27 cellular contexts compared by ENCODE assay signal in the genomic region with DNA sequence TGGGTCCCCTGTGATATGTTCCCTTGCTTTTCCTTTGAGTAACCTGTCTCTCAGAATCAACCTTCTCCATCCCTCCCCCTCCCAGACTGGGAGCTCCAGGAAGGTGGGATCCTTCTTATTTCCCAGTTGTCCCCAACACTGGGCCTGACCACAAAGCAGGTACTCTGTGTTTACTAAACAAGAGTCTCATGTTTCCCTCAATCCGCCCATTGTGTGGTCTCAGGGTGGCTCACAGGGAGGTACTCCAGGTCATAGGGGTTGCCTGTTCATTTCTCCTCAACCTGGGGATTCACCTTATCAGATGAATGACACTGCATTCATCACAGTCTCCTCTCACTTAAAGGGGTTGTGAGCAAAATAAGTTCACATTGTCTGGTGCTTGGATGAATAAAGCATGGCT.
"Had no signal": no experiment of that assay in that cellular context is flagged by ENCODE, and none has a peak within 500 bp of the region (broad histone marks: within the 10 kb centered on the region; RNA-seq: fewer than 3 reads in every experiment).

No MANE protein-coding gene starts in this region.

- ATAC-seq: heart right ventricle; left colon; left lung; lower lobe of right lung; right cardiac atrium; sciatic nerve; stimulated activated memory B cell treated with anti-CD40 and anti-IgM and Interleukin-4, amounts not matched to agents 10 μg/mL and 1 μg/mL and 100 μg/mL, for 72 hours; stimulated activated naive CD8-positive, alpha-beta T cell treated with anti-CD3 and anti-CD28 coated beads, Interleukin-15, amount 100 ng/mL, for 72 hours; upper lobe of right lung had no signal

- H2AFZ ChIP-seq: hepatocyte, neural progenitor cell had no signal

- H3K4me1 ChIP-seq: left lung, spleen, upper lobe of right lung had no signal

- H3K27me3 ChIP-seq: heart right ventricle, hepatocyte, left lung, neural progenitor cell, ovary, spleen, testis, thyroid gland, upper lobe of right lung had no signal

- H3K9ac ChIP-seq: neural progenitor cell had no signal

- H3K4me1 Mint-ChIP-seq: naive B cell; nephron; stimulated activated memory B cell treated with anti-CD40 and anti-IgM and Interleukin-4, amounts not matched to agents 10 μg/mL and 1 μg/mL and 100 μg/mL, for 72 hours; stimulated activated naive CD8-positive, alpha-beta T cell treated with anti-CD3 and anti-CD28 coated beads, Interleukin-15, amount 100 ng/mL, for 72 hours had no signal

- H3K36me3 ChIP-seq: heart right ventricle, left lung, lower lobe of right lung, neural progenitor cell, ovary, spleen, thyroid gland, upper lobe of right lung had no signal

- DNase-seq: heart right ventricle; kidney; left colon; left lung; lower lobe of right lung; mammary epithelial cell; mesenchymal stem cell; naive B cell; ovary; retina; right cardiac atrium; small intestine; spleen; stimulated activated CD4-positive, alpha-beta T cell treated with anti-CD3 and anti-CD28 coated beads, Interleukin-4, amount 100 ng/mL, for 24 hours; stimulated activated CD8-positive, alpha-beta memory T cell treated with anti-CD3 and anti-CD28 coated beads, Interleukin-4, amount 100 ng/mL, for 48 hours; stimulated activated naive CD4-positive, alpha-beta T cell treated with Interleukin-2 at 50 U/mL for 16 hours; stimulated activated naive CD8-positive, alpha-beta T cell treated with anti-CD3 and anti-CD28 coated beads, Interleukin-15, amount 100 ng/mL, for 72 hours; testis; thyroid gland; trophoblast cell; upper lobe of right lung had no signal

- H3K27ac ChIP-seq: heart right ventricle, hepatocyte, left lung, lower lobe of right lung, neural progenitor cell, ovary, spleen, testis, thyroid gland, upper lobe of right lung had no signal

- H3K27ac Mint-ChIP-seq: nephron; neural progenitor cell; progenitor cell of endocrine pancreas; stimulated activated memory B cell treated with anti-CD40 and anti-IgM and Interleukin-4, amounts not matched to agents 10 μg/mL and 1 μg/mL and 100 μg/mL, for 72 hours; stimulated activated naive CD8-positive, alpha-beta T cell treated with anti-CD3 and anti-CD28 coated beads, Interleukin-15, amount 100 ng/mL, for 72 hours had no signal

- H3K4me2 ChIP-seq: hepatocyte, neural progenitor cell had no signal

- H3K36me3 Mint-ChIP-seq: naive B cell; neural progenitor cell; stimulated activated memory B cell treated with anti-CD40 and anti-IgM and Interleukin-4, amounts not matched to agents 10 μg/mL and 1 μg/mL and 100 μg/mL, for 72 hours had no signal

- H3K9me3 ChIP-seq: heart right ventricle, left lung, lower lobe of right lung, ovary, spleen, testis, thyroid gland, upper lobe of right lung had no signal

- H3K27me3 Mint-ChIP-seq: stimulated activated memory B cell treated with anti-CD40 and anti-IgM and Interleukin-4, amounts not matched to agents 10 μg/mL and 1 μg/mL and 100 μg/mL, for 72 hours had no signal

- H3K9me3 Mint-ChIP-seq: naive B cell; nephron; neural progenitor cell; stimulated activated memory B cell treated with anti-CD40 and anti-IgM and Interleukin-4, amounts not matched to agents 10 μg/mL and 1 μg/mL and 100 μg/mL, for 72 hours; stimulated activated naive CD8-positive, alpha-beta T cell treated with anti-CD3 and anti-CD28 coated beads, Interleukin-15, amount 100 ng/mL, for 72 hours had no signal

- H3K4me3 ChIP-seq: heart right ventricle, hepatocyte, left lung, lower lobe of right lung, neural progenitor cell, ovary, spleen, testis, thyroid gland, upper lobe of right lung had no signal

- H3K4me3 Mint-ChIP-seq: naive B cell; nephron; neural progenitor cell; stimulated activated memory B cell treated with anti-CD40 and anti-IgM and Interleukin-4, amounts not matched to agents 10 μg/mL and 1 μg/mL and 100 μg/mL, for 72 hours; stimulated activated naive CD8-positive, alpha-beta T cell treated with anti-CD3 and anti-CD28 coated beads, Interleukin-15, amount 100 ng/mL, for 72 hours had no signal
